Comparison of ENCODE assay signal across 12 cellular contexts in the genomic region with DNA sequence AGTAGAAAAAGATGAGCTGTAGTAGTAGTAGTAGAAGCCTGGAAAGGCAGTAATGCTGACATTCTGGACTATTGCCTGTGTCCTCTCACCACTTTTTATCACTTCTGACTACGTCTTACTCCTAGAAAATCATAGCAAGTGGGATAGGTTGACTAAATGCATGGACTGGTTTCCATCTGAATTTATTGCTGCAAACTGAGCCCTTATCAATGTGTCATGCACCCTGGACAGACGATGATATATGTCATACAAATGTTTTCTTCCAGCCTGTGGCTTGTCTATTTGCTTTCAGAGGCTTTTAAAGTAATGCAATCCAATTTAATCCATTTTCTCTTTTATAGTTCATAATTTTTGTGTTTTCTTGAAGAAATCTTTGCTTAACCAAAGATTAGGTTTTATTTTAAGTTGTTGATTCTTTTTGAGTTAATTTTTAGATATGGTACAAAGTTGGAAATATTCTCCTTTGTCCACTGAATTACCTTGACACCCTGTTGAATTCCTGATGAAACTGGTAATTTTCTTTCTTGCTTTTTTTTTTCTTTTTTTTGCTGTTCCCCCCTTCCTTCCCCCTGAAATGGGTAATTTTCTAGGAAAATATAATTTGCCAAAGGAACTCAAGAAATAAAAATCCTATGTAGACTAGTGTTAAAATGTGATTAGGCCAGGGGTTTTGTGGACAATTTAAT. TPM values are rescaled to one million over a fixed set of nuclear protein-coding genes. Genes with fewer than 3 reads are reported as not detected.
DNase-seq lines count a peak whose midpoint lies in the region; ATAC-seq, FAIRE-seq and TF ChIP-seq lines count a peak whose summit lies in the region.
"Had no signal": no experiment of that assay in that cellular context is flagged by ENCODE, and none has a peak within 500 bp of the region (broad histone marks: within the 10 kb centered on the region; RNA-seq: fewer than 3 reads in every experiment).

No MANE protein-coding gene starts in this region.

- no peak overlapping the region for H3K4me3 ChIP-seq in esophagus squamous epithelium

- intact Hi-C loops in esophagus squamous epithelium (cut with DNase I) = no loop called here

- H3K27me3 Mint-ChIP-seq in central memory CD8-positive, alpha-beta T cell = no peaks in the 10 kb centered on the region
- H3K27me3 Mint-ChIP-seq in osteocyte (ENCODE audit: unreplicated experiment) = no peaks in the 10 kb centered on the region
- H3K27me3 Mint-ChIP-seq: CD4-positive, alpha-beta memory T cell had no signal

- H3K4me1 Mint-ChIP-seq in central memory CD8-positive, alpha-beta T cell = peaks cover 11% of the 10 kb centered on the region
- peaks cover 27% of the 10 kb centered on the region for H3K4me1 Mint-ChIP-seq in osteocyte (ENCODE audit: unreplicated experiment)

- H3K9me3 Mint-ChIP-seq in central memory CD8-positive, alpha-beta T cell = no peaks in the 10 kb centered on the region
- no peaks in the 10 kb centered on the region for H3K9me3 Mint-ChIP-seq in osteocyte (ENCODE audit: unreplicated experiment)
- H3K9me3 Mint-ChIP-seq: CD4-positive, alpha-beta memory T cell had no signal

- H3K27me3 ChIP-seq in esophagus squamous epithelium = no peaks in the 10 kb centered on the region
- H3K27me3 ChIP-seq: brain microvascular endothelial cell had no signal

- H3K36me3 ChIP-seq in esophagus squamous epithelium = no peaks in the 10 kb centered on the region
- H3K36me3 ChIP-seq: brain microvascular endothelial cell had no signal

- ATAC-seq in central memory CD8-positive, alpha-beta T cell (replicated peaks; ENCODE audit: extremely low read depth, poor library complexity, severe bottlenecking) = no peak
- no peak for ATAC-seq in HG03457 (IDR thresholded peaks at IDR 0.05; ENCODE audit: unreplicated experiment)

- peaks cover 4% of the 10 kb centered on the region for H3K36me3 Mint-ChIP-seq in central memory CD8-positive, alpha-beta T cell (ENCODE audit: insufficient read depth)
- H3K36me3 Mint-ChIP-seq in osteocyte (ENCODE audit: unreplicated experiment) = peaks cover 5% of the 10 kb centered on the region

- H3K4me3 Mint-ChIP-seq in central memory CD8-positive, alpha-beta T cell = no peak overlapping the region
- H3K4me3 Mint-ChIP-seq in osteocyte (ENCODE audit: unreplicated experiment) = no peak overlapping the region

- WGBS in esophagus squamous epithelium, 2 donors = 70 to 78% methylated on average over 2 of the region's 2 CpGs

- no peak for DNase-seq in GM12891 (ENCODE audit: insufficient read length, low spot score)
- DNase-seq in NCI-H226 = peak; percentile 63
- no peak for DNase-seq in central memory CD8-positive, alpha-beta T cell (ENCODE audit: low spot score in 2 of 2)
- no peak for DNase-seq in osteocyte (ENCODE audit: extremely low spot score, unreplicated experiment)
- no peak for DNase-seq in esophagus squamous epithelium (lab: John Stamatoyannopoulos, UW)
- no peak for DNase-seq in caudate nucleus (lab: John Stamatoyannopoulos, UW)
- DNase-seq: activated CD4-positive, CD25-positive, alpha-beta regulatory T cell treated with anti-CD3 and anti-CD28 coated beads, Interleukin-2, amount 50 U/mL, for 72 hours; brain microvascular endothelial cell; NCI-H1092; NCI-H510A treated with DMSO at 0.1 percent for 48 hours had no signal

- no peaks in the 10 kb centered on the region for H3K9me3 ChIP-seq in esophagus squamous epithelium

- TF ChIP-seq CTCF in osteocyte (IDR thresholded peaks at IDR 0.05) (no peak), esophagus squamous epithelium (IDR thresholded peaks at IDR 0.05) (no peak)

- peaks cover 0 to 23% (median 0%) of the 10 kb centered on the region in 3 donors for H3K4me1 ChIP-seq in esophagus squamous epithelium

- H3K27ac Mint-ChIP-seq in central memory CD8-positive, alpha-beta T cell (ENCODE audit: low read depth) = peak overlapping the region; percentile 74
- peak overlapping the region; percentile 94 for H3K27ac Mint-ChIP-seq in osteocyte (ENCODE audit: unreplicated experiment)

- H3K27ac ChIP-seq in esophagus squamous epithelium (peak overlapping the region in 2 of 4 donors; percentile 74 to 84), caudate nucleus (ENCODE audit: low read depth, low read length) (no peak overlapping the region)
- H3K27ac ChIP-seq: brain microvascular endothelial cell had no signal

- TF ChIP-seq POLR2A in GM12891 (IDR thresholded peaks at IDR 0.05; ENCODE audit: low read depth, low read length) (no peak), esophagus squamous epithelium (IDR thresholded peaks at IDR 0.05) (no peak)

- peak; percentile 45 for FAIRE-seq in GM12891 (lab: Jason Lieb, UNC)

TF ChIP-seq in GM12891, 5 proteins besides CTCF, POLR2A, EP300 and RAD21:
- TF ChIP-seq SPI1 (IDR thresholded peaks at IDR 0.05; ENCODE audit: low read depth, low read length) (no peak), POLR2AphosphoS5 (IDR thresholded peaks at IDR 0.05; ENCODE audit: low read depth, low read length) (no peak), PAX5 (IDR thresholded peaks at IDR 0.05; ENCODE audit: insufficient read depth, low read length, severe bottlenecking) (no peak), POU2F2 (IDR thresholded peaks at IDR 0.05; ENCODE audit: low read depth, low read length) (no peak), TAF1 (IDR thresholded peaks at IDR 0.05; ENCODE audit: low read depth, low read length) (no peak)

RNA-seq across cellular contexts. Expression of a gene that starts 47.1 kb away (rescaled TPM):
- 9.8 TPM for polyA plus RNA-seq in GM12891 (2012; ENCODE audit: low read depth, missing spikeins)
- 55.6 and 56.0 TPM in 2 replicates for total RNA-seq in osteocyte
- total RNA-seq in esophagus squamous epithelium = 10 to 100 TPM; 33.4 to 41.0 (median 36.3) TPM
